18 cellular contexts compared by ENCODE assay signal in the genomic region with DNA sequence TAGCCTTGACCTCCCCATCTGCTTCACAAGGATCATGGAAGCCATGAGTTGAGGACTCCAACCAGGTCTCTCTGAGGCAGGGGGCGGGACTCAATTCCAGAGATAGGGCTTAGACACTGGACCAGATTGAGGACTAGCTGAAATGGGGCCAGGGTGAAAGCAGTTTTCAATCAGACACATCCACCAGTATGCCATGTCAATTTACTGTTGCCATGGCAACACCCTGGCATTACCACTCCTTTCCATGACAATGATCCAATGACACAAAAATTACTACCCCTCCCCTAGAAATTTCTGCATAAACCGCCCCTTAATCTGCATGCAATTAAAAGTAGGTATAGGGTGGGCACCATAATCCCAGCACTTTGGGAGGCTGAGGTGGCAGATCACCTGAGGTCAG.
"Had no signal": no experiment of that assay in that cellular context is flagged by ENCODE, and none has a peak within 500 bp of the region (broad histone marks: within the 10 kb centered on the region; RNA-seq: fewer than 3 reads in every experiment).

No MANE protein-coding gene starts in this region.

- FAIRE-seq: endothelial cell of umbilical vein, small intestine had no signal

- DNase-seq: effector CD4-positive, alpha-beta T cell; endodermal cell; erythroblast; heart left ventricle; hypothalamus; islet precursor cell; mucosa of descending colon; naive thymus-derived CD8-positive, alpha-beta T cell; ovary; small intestine; stimulated activated CD4-positive, alpha-beta T cell treated with anti-CD3 and anti-CD28 coated beads, Interleukin-12 subunit alpha, Interleukin-12 subunit beta, amount 100 ng/mL, for 4 hours; stimulated activated CD4-positive, alpha-beta T cell treated with anti-CD3 and anti-CD28 coated beads, Interleukin-2, amount 100 ng/mL, for 48 hours; stimulated activated naive CD4-positive, alpha-beta T cell treated with Interleukin-2 at 50 U/mL for 16 hours; uterus had no signal

- H3K4me3 ChIP-seq: coronary artery, heart left ventricle, mucosa of descending colon, ovary, right atrium auricular region, uterus had no signal

- H3K27me3 ChIP-seq: ovary, right atrium auricular region, uterus had no signal

- H3K9me3 ChIP-seq: heart left ventricle, mucosa of descending colon, ovary, right atrium auricular region, uterus had no signal

- H3K4me1 ChIP-seq: heart left ventricle, right atrium auricular region, uterus had no signal

- ATAC-seq: heart left ventricle; left lobe of liver; mucosa of descending colon; naive thymus-derived CD8-positive, alpha-beta T cell had no signal

- H3K27ac ChIP-seq: coronary artery, heart left ventricle, ovary, right atrium auricular region, uterus had no signal

- H3K36me3 ChIP-seq: heart left ventricle, ovary, right atrium auricular region, uterus had no signal
